13 cellular contexts compared by ENCODE assay signal in the genomic region with DNA sequence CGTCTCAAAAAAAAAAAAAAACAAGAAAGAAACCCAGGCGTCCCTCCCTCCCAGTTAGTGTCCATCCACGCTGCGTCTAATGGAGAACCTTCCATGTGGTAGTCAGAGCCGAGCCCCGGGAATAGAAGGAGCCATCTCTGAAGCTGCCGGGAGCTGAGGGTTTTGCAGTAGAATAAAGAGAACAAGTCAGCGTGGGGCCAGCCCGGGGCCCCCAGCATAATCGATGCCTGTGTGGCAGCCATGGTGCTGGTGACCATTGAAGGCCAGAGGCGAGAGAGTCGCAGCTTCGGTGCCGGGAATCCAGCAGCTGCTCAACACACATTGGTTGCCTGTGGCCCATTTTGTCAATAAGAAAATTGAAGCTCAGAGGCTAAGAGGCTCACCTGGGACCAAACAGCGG.
DNase-seq lines count a peak whose midpoint lies in the region; ATAC-seq and TF ChIP-seq lines count a peak whose summit lies in the region.
"Had no signal": no experiment of that assay in that cellular context is flagged by ENCODE, and none has a peak within 500 bp of the region (broad histone marks: within the 10 kb centered on the region; RNA-seq: fewer than 3 reads in every experiment).

No MANE protein-coding gene starts in this region.

- H2BK15ac ChIP-seq in neuronal stem cell (ENCODE audit: low read length) = no peak overlapping the region

- ATAC-seq in body of pancreas = no peak

- peaks cover 0 to 3% (median 0%) of the 10 kb centered on the region in 3 experiments for H3K27me3 ChIP-seq in neuronal stem cell (ENCODE audit: control insufficient read depth in 3 of 3, insufficient read depth in 3 of 3, low read depth in 1 of 3, low read length in 3 of 3)
- H3K27me3 ChIP-seq in body of pancreas = no peaks in the 10 kb centered on the region

- DNase-seq in chondrocyte (ENCODE audit: low spot score) (peak; percentile 75), ecto neural progenitor cell (ENCODE audit: low spot score) (peak; percentile 35), neuronal stem cell (ENCODE audit: low spot score) (no peak), coronary artery (ENCODE audit: low spot score) (no peak), body of pancreas (no peak), retina (no peak)
- DNase-seq: C1 segment of cervical spinal cord; CD4-positive, alpha-beta memory T cell; COR-L47; DMS153; DND-41; GOT3; HCEC 1CT had no signal

- no peak overlapping the region for H3K14ac ChIP-seq in neuronal stem cell (ENCODE audit: low read length)

- H3K36me3 Mint-ChIP-seq in chondrocyte (ENCODE audit: low read depth) = no peaks in the 10 kb centered on the region
- H3K36me3 Mint-ChIP-seq: CD4-positive, alpha-beta memory T cell had no signal

- H3K9ac ChIP-seq in neuronal stem cell (ENCODE audit: low read depth, low read length, poor library complexity) = no peak overlapping the region

- H3K9me3 ChIP-seq in neuronal stem cell (replicated peaks in 1 of 2; ENCODE audit: control insufficient read depth in 2 of 2, insufficient read depth in 1 of 2, low read depth in 1 of 2, low read length in 2 of 2) = no peaks in the 10 kb centered on the region
- no peaks in the 10 kb centered on the region for H3K9me3 ChIP-seq in body of pancreas

- H4K91ac ChIP-seq in neuronal stem cell (ENCODE audit: low read depth, low read length, poor library complexity) = no peak overlapping the region

- no peak overlapping the region for H2AFZ ChIP-seq in neuronal stem cell (ENCODE audit: low read length)

- intact Hi-C loops in body of pancreas (cut with DNase I) = no loop called here

- H3K27me3 Mint-ChIP-seq in chondrocyte (ENCODE audit: low read depth) = no peaks in the 10 kb centered on the region

- H3K4ac ChIP-seq in neuronal stem cell (ENCODE audit: low read length) = no peak overlapping the region

- no peak overlapping the region for H3K27ac Mint-ChIP-seq in chondrocyte (ENCODE audit: unreplicated experiment)

- H3K4me1 ChIP-seq in neuronal stem cell (ENCODE audit: control insufficient read depth in 2 of 2, insufficient read depth in 1 of 2, low read depth in 1 of 2, low read length in 2 of 2) (peaks cover 1 to 2% of the 10 kb centered on the region in 2 donors), body of pancreas (no peaks in the 10 kb centered on the region)

- no peaks in the 10 kb centered on the region for H3K79me1 ChIP-seq in neuronal stem cell (ENCODE audit: low read depth, low read length)

- H3K4me1 Mint-ChIP-seq in chondrocyte (ENCODE audit: low read depth) = peaks cover 4% of the 10 kb centered on the region

- no peaks in the 10 kb centered on the region for H3K36me3 ChIP-seq in neuronal stem cell (replicated peaks in 1 of 2; ENCODE audit: control insufficient read depth in 2 of 2, insufficient read depth in 2 of 2, low read length in 2 of 2)
- H3K36me3 ChIP-seq in body of pancreas (replicated peaks in 1 of 2; ENCODE audit: insufficient read depth in 1 of 2, low read depth in 2 of 2) = no peaks in the 10 kb centered on the region

- TF ChIP-seq POLR2A in body of pancreas (IDR thresholded peaks at IDR 0.05) = no peak

- peak overlapping the region; percentile 42 for H2BK5ac ChIP-seq in neuronal stem cell (ENCODE audit: low read length)

- WGBS in neuronal stem cell (ENCODE audit: extremely low coverage in 2 of 2, insufficient read length in 2 of 2, insufficient replicate concordance in 1 of 2), 2 donors = no CpG with 5 or more reads among the region's 15 CpGs
- WGBS in body of pancreas, 2 donors = 80 to 88% methylated on average over 15 of the region's 15 CpGs

- H3K4me3 Mint-ChIP-seq in chondrocyte (ENCODE audit: unreplicated experiment) = no peak overlapping the region
- H3K4me3 Mint-ChIP-seq: CD4-positive, alpha-beta memory T cell had no signal

- H2BK120ac ChIP-seq in neuronal stem cell (ENCODE audit: low read depth, low read length) = no peak overlapping the region

- H4K8ac ChIP-seq in neuronal stem cell (ENCODE audit: low read depth, low read length) = no peak overlapping the region

- no peak overlapping the region for H3K4me3 ChIP-seq in neuronal stem cell (ENCODE audit: low read length in 2 of 2)
- H3K4me3 ChIP-seq in coronary artery = no peak overlapping the region
- H3K4me3 ChIP-seq in body of pancreas = no peak overlapping the region

- H3K27ac ChIP-seq in neuronal stem cell (replicated peaks; ENCODE audit: low read length) = no peak overlapping the region
- H3K27ac ChIP-seq in coronary artery = no peak overlapping the region
- H3K27ac ChIP-seq in body of pancreas = no peak overlapping the region

- H3K18ac ChIP-seq in neuronal stem cell (ENCODE audit: low read length) = no peak overlapping the region

- peak overlapping the region; percentile 57 for H2AK5ac ChIP-seq in neuronal stem cell (ENCODE audit: low read depth, low read length)

- H3K4me2 ChIP-seq in neuronal stem cell (ENCODE audit: insufficient read depth, low read length, poor library complexity, severe bottlenecking) = no peak overlapping the region

- H3K23ac ChIP-seq in neuronal stem cell (ENCODE audit: low read depth, low read length, poor library complexity) = no peak overlapping the region

- H2BK12ac ChIP-seq in neuronal stem cell (ENCODE audit: low read length) = no peak overlapping the region

- peaks cover 3% of the 10 kb centered on the region for H3K9me3 Mint-ChIP-seq in chondrocyte (ENCODE audit: low read depth)

- TF ChIP-seq CTCF in chondrocyte (IDR thresholded peaks at IDR 0.05) (no peak), coronary artery (IDR thresholded peaks at IDR 0.05) (no peak), body of pancreas (IDR thresholded peaks at IDR 0.05) (no peak)

Comparison
In these comparisons a context has a peak if more than half of its experiments do, and no peak if none do; other contexts are left out.
1. DNase-seq: peak in chondrocyte (single experiment) and ecto neural progenitor cell (single experiment); none in neuronal stem cell (single experiment), coronary artery (single experiment), body of pancreas (0 of 4) and retina (single experiment).